Comparison of ENCODE assay signal across 9 cellular contexts in genomic region chr4:24979554-24979953, GRCh38. TPM values are rescaled to one million over a fixed set of nuclear protein-coding genes. Genes with fewer than 3 reads are reported as not detected.
A peak's percentile ranks its signal among the peaks of the same experiment; 100 is the strongest.
DNase-seq lines count a peak whose midpoint lies in the region; ATAC-seq and TF ChIP-seq lines count a peak whose summit lies in the region.
"Had no signal": no experiment of that assay in that cellular context is flagged by ENCODE, and none has a peak within 500 bp of the region (broad histone marks: within the 10 kb centered on the region; RNA-seq: fewer than 3 reads in every experiment).

No MANE protein-coding gene starts in this region.

- DNase-seq in KG1 (lab: John Stamatoyannopoulos, UW) (peak; percentile 51), activated B cell treated with CpG ODN at 0.5 μM for 24 hours (no peak), thoracic aorta (ENCODE audit: low spot score) (no peak), hepatic stellate cell (ENCODE audit: low spot score) (no peak), NCI-H446 (lab: John Stamatoyannopoulos, UW) (no peak)
- DNase-seq in stimulated activated CD4-positive, alpha-beta T cell treated with anti-CD3 and anti-CD28 coated beads, Interleukin-4, amount 100 ng/mL, for 4 hours: no peak

- H3K27ac ChIP-seq in layer of hippocampus (ENCODE audit: low read depth, low read length) (peak overlapping the region; percentile 41), thoracic aorta (no peak overlapping the region)

- no peaks in the 10 kb centered on the region for H3K9me3 Mint-ChIP-seq in activated B cell treated with CpG ODN at 0.5 μM for 24 hours
- H3K9me3 Mint-ChIP-seq: stimulated activated naive B cell treated with anti-CD40 and anti-IgM and Interleukin-4, amounts not matched to agents 10 μg/mL and 1 μg/mL and 100 μg/mL, for 72 hours had no signal

- POLR2A ChIA-PET in activated B cell treated with CpG ODN at 0.5 μM for 24 hours (lab: Charles Lee): interaction anchor here (1.2 kb wide), 1 partner anchor 180 kb away, joined by 4 read pairs; no protein-coding TSS in a partner anchor

- ATAC-seq in activated B cell treated with CpG ODN at 0.5 μM for 24 hours (ENCODE audit: low read depth) (no peak), thoracic aorta (ENCODE audit: insufficient number of reproducible peaks, low FRiP score, low read depth) (peak; percentile 46)

- no peaks in the 10 kb centered on the region for H3K36me3 ChIP-seq in thoracic aorta

- H3K36me3 Mint-ChIP-seq in activated B cell treated with CpG ODN at 0.5 μM for 24 hours (ENCODE audit: low read depth): no peaks in the 10 kb centered on the region
- H3K36me3 Mint-ChIP-seq: naive B cell; stimulated activated naive B cell treated with anti-CD40 and anti-IgM and Interleukin-4, amounts not matched to agents 10 μg/mL and 1 μg/mL and 100 μg/mL, for 72 hours had no signal

- CTCF ChIA-PET in activated B cell treated with CpG ODN at 0.5 μM for 24 hours (lab: Charles Lee): interaction anchor here (0.9 to 6.1 kb wide), 8 partner anchors 11 to 788 kb away, joined by 3 to 55 read pairs (median 5); partner anchors contain the start of gene ZCCHC4

- no peaks in the 10 kb centered on the region for H3K27me3 ChIP-seq in layer of hippocampus (ENCODE audit: control insufficient read depth, insufficient read depth, low read length)
- H3K27me3 ChIP-seq in thoracic aorta (replicated peaks; ENCODE audit: insufficient read depth): no peaks in the 10 kb centered on the region

- H3K27me3 Mint-ChIP-seq in activated B cell treated with CpG ODN at 0.5 μM for 24 hours: peaks cover 18% of the 10 kb centered on the region

- peaks cover 0 to 4% of the 10 kb centered on the region in 2 donors for H3K4me1 ChIP-seq in thoracic aorta (ENCODE audit: control insufficient read depth in 1 of 2, low read depth in 2 of 2)

- peaks cover 6% of the 10 kb centered on the region for H3K4me1 Mint-ChIP-seq in activated B cell treated with CpG ODN at 0.5 μM for 24 hours

- peak overlapping the region; percentile 60 for H3K4me3 ChIP-seq in thoracic aorta

- intact Hi-C loops in activated B cell treated with CpG ODN at 0.5 μM for 24 hours (cut with micrococcal nuclease): no loop called here

- H3K9me3 ChIP-seq in thoracic aorta: no peaks in the 10 kb centered on the region

- TF ChIP-seq CTCF in activated B cell treated with CpG ODN at 0.5 μM for 24 hours (IDR thresholded peaks at IDR 0.05) (no peak), thoracic aorta (IDR thresholded peaks at IDR 0.05) (no peak)

- H3K4me3 Mint-ChIP-seq in activated B cell treated with CpG ODN at 0.5 μM for 24 hours: peak overlapping the region; percentile 12

- H3K27ac Mint-ChIP-seq in activated B cell treated with CpG ODN at 0.5 μM for 24 hours: no peak overlapping the region
- H3K27ac Mint-ChIP-seq: naive B cell; stimulated activated naive B cell treated with anti-CD40 and anti-IgM and Interleukin-4, amounts not matched to agents 10 μg/mL and 1 μg/mL and 100 μg/mL, for 72 hours had no signal

RNA-seq across cellular contexts. Expression of gene LGI2, which starts 51.2 kb away (rescaled TPM):
- total RNA-seq in activated B cell treated with CpG ODN at 0.5 μM for 24 hours (not detected in 2 replicates), thoracic aorta (1 to 10 TPM; 3.7 to 4.0 TPM)
